In the genomic region with DNA sequence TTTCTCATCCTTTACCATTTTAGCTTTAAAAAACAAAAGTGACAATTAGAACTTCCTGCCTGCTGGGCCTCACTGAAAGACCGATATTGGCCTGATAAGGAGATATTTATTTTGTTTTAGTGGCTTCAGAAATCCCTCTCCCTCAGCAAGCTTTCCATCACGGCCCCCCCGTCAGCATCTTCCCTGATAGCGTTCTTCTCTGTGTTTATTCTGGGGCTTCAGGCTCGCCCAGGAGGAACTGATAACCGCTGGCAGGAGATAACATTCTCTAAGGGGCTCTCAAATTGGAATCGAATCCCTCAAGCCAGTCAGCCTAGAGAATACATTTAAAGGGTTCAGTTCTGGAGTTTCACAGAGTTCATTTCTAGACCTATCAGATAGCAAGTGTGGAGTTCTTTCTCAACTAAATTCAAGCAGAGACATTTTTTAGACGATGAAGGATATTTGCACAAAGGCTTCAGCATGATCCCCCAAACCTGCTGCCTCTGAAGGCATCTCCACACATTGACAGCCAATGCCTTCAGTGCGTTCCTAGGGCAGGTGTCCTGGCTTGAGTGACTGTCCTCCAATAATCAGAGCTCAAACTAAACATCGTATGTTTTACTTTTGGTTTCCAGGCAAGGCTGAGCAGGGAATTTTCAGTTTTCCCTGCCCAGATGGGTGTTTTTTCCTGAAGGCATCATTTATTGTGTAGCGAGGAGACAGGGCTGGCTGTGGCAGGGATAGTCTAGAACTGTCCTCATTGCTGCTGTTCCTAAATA, we compare ENCODE assay signal across 8 cellular contexts. TPM values are rescaled to one million over a fixed set of nuclear protein-coding genes. Genes with fewer than 3 reads are reported as not detected.
A peak's percentile ranks its signal among the peaks of the same experiment; 100 is the strongest.
DNase-seq lines count a peak whose midpoint lies in the region; ATAC-seq and TF ChIP-seq lines count a peak whose summit lies in the region.

No MANE protein-coding gene starts in this region.

- no peak for DNase-seq in CD8-positive, alpha-beta T cell
- DNase-seq in coronary artery (ENCODE audit: low spot score) (no peak), nephron progenitor cell (no peak), NCI-H2081 treated with DMSO at 0.1 percent for 48 hours (lab: John Stamatoyannopoulos, UW) (no peak), DMS53 (lab: John Stamatoyannopoulos, UW) (no peak), ascending aorta (ENCODE audit: low spot score in 2 of 2) (no peak), SIG-M5 (lab: John Stamatoyannopoulos, UW) (no peak)

- H3F3A ChIP-seq in Loucy (ENCODE audit: low read depth), result no peaks in the 10 kb centered on the region

- H3K4me1 Mint-ChIP-seq in CD8-positive, alpha-beta T cell (ENCODE audit: low read depth), result peaks cover 66% of the 10 kb centered on the region
- H3K4me1 Mint-ChIP-seq in nephron progenitor cell, result peaks cover 40% of the 10 kb centered on the region

- no peak for ATAC-seq in CD8-positive, alpha-beta T cell

- H3K4me2 ChIP-seq in Loucy (ENCODE audit: low read depth, low read length, poor library complexity, severe bottlenecking), result peak overlapping the region; percentile 63

- no peaks in the 10 kb centered on the region for H3K27me3 ChIP-seq in CD8-positive, alpha-beta T cell (ENCODE audit: insufficient read depth, low read length)
- H3K27me3 ChIP-seq in Loucy (ENCODE audit: insufficient read depth, low read length, poor library complexity, severe bottlenecking) (no peaks in the 10 kb centered on the region), ascending aorta (no peaks in the 10 kb centered on the region)

- H3K9ac ChIP-seq in Loucy (ENCODE audit: low read depth, low read length, poor library complexity, severe bottlenecking), result no peak overlapping the region

- H3K9me2 ChIP-seq in Loucy (replicated peaks; ENCODE audit: low read depth, low read length), result no peaks in the 10 kb centered on the region

- no peak overlapping the region for H2AFZ ChIP-seq in Loucy (ENCODE audit: low read length)

- POLR2A ChIA-PET in CD8-positive, alpha-beta T cell (lab: Charles Lee), result interaction anchor here (0.7 to 2.2 kb wide), 2 partner anchors 12 to 94 kb away, joined by 3 to 13 read pairs; no protein-coding TSS in a partner anchor

- peak overlapping the region; percentile 90 for H3K4me3 Mint-ChIP-seq in CD8-positive, alpha-beta T cell
- H3K4me3 Mint-ChIP-seq in nephron progenitor cell, result peak overlapping the region; percentile 10

- H3K36me3 Mint-ChIP-seq in CD8-positive, alpha-beta T cell, result peaks cover 28% of the 10 kb centered on the region
- peaks cover 78% of the 10 kb centered on the region for H3K36me3 Mint-ChIP-seq in nephron progenitor cell (ENCODE audit: low read depth)

- H3K4me3 ChIP-seq in CD8-positive, alpha-beta T cell (ENCODE audit: low read depth, low read length), result peak overlapping the region; percentile 29
- peak overlapping the region; percentile 33 for H3K4me3 ChIP-seq in Loucy (ENCODE audit: low read length, poor library complexity, severe bottlenecking)
- peak overlapping the region; percentile 41 for H3K4me3 ChIP-seq in coronary artery
- peak overlapping the region in 1 of 2 donors; percentile 30 for H3K4me3 ChIP-seq in ascending aorta

- H3K9me3 ChIP-seq in CD8-positive, alpha-beta T cell (ENCODE audit: low read length), result no peaks in the 10 kb centered on the region
- H3K9me3 ChIP-seq in Loucy (ENCODE audit: insufficient read depth, low read depth, low read length) (no peaks in the 10 kb centered on the region), ascending aorta (no peaks in the 10 kb centered on the region)

- H3K27me3 Mint-ChIP-seq in CD8-positive, alpha-beta T cell (ENCODE audit: low read depth), result peaks cover 11% of the 10 kb centered on the region
- H3K27me3 Mint-ChIP-seq in nephron progenitor cell (ENCODE audit: low read depth, poor library complexity), result peaks cover 28% of the 10 kb centered on the region

- CTCF ChIA-PET in CD8-positive, alpha-beta T cell (lab: Charles Lee), result interaction anchor here (1.3 kb wide), 1 partner anchor 10 kb away, joined by 4 read pairs; no protein-coding TSS in a partner anchor

- no peak for TF ChIP-seq CTCF in CD8-positive, alpha-beta T cell (IDR thresholded peaks at IDR 0.05)
- TF ChIP-seq CTCF in Loucy (conservative IDR thresholded peaks at IDR 0.05; ENCODE audit: low read length), result no peak
- TF ChIP-seq CTCF in coronary artery (IDR thresholded peaks at IDR 0.05), result no peak
- no peak for TF ChIP-seq CTCF in nephron progenitor cell (IDR thresholded peaks at IDR 0.05)
- no peak for TF ChIP-seq CTCF in ascending aorta (IDR thresholded peaks at IDR 0.05)

- peaks cover 37% of the 10 kb centered on the region for H3K4me1 ChIP-seq in CD8-positive, alpha-beta T cell (ENCODE audit: insufficient read depth, low read length)
- peaks cover 56% of the 10 kb centered on the region for H3K4me1 ChIP-seq in Loucy (ENCODE audit: insufficient read depth, low read length, poor library complexity, severe bottlenecking)
- H3K4me1 ChIP-seq in ascending aorta, result no peaks in the 10 kb centered on the region

- H3K79me2 ChIP-seq in Loucy (ENCODE audit: insufficient read depth, low read length), result no peaks in the 10 kb centered on the region

- H3K36me3 ChIP-seq in CD8-positive, alpha-beta T cell (ENCODE audit: insufficient read depth, low read length), result no peaks in the 10 kb centered on the region
- no peaks in the 10 kb centered on the region for H3K36me3 ChIP-seq in Loucy (ENCODE audit: insufficient read depth, low read length)
- H3K36me3 ChIP-seq in ascending aorta, result no peaks in the 10 kb centered on the region

- H3K9me3 Mint-ChIP-seq in CD8-positive, alpha-beta T cell, result no peaks in the 10 kb centered on the region
- no peaks in the 10 kb centered on the region for H3K9me3 Mint-ChIP-seq in nephron progenitor cell

- intact Hi-C loops in CD8-positive, alpha-beta T cell (cut with DNase I, micrococcal nuclease), result loop anchor here in 1 of 2 experiments (2.0 kb wide), 1 partner anchor 14 kb away; no protein-coding TSS in a partner anchor
- intact Hi-C loops in ascending aorta (cut with DNase I), result no loop called here

- H3K27ac Mint-ChIP-seq in CD8-positive, alpha-beta T cell, result peak overlapping the region; percentile 82
- peak overlapping the region; percentile 36 for H3K27ac Mint-ChIP-seq in nephron progenitor cell

- H4K20me1 ChIP-seq in Loucy (ENCODE audit: insufficient read depth, low read length, poor library complexity, severe bottlenecking), result no peaks in the 10 kb centered on the region

- no peak overlapping the region for H3K27ac ChIP-seq in CD8-positive, alpha-beta T cell (ENCODE audit: low read depth, low read length)
- no peak overlapping the region for H3K27ac ChIP-seq in coronary artery
- H3K27ac ChIP-seq in ascending aorta, result no peak overlapping the region

RNA-seq across cellular contexts. Expression of a gene that starts 17.0 kb away (rescaled TPM):
- 10 to 100 TPM; 35.5 to 38.4 TPM for total RNA-seq in CD8-positive, alpha-beta T cell
- 0.21 TPM for total RNA-seq in ascending aorta

Comparison
In these comparisons a context has a peak if more than half of its experiments do, and no peak if none do; other contexts are left out.
1. RNA of a gene that starts 17.0 kb away (total RNA-seq): 35.5 to 38.4 TPM in CD8-positive, alpha-beta T cell; 0.21 TPM in ascending aorta (single experiment); every median in the first group is over 10 times any median in the second.